ENCODE assay signal across 8 cellular contexts in genomic region chrX:12790878-12791252, GRCh38. TPM values are rescaled to one million over a fixed set of nuclear protein-coding genes. Genes with fewer than 3 reads are reported as not detected.
A peak's percentile ranks its signal among the peaks of the same experiment; 100 is the strongest.
DNase-seq lines count a peak whose midpoint lies in the region; ATAC-seq, FAIRE-seq and TF ChIP-seq lines count a peak whose summit lies in the region.

No MANE protein-coding gene starts in this region.

- TF ChIP-seq POLR2A in lower leg skin (IDR thresholded peaks at IDR 0.05) (no peak), uterus (IDR thresholded peaks at IDR 0.05) (no peak), H54 (IDR thresholded peaks at IDR 0.05; ENCODE audit: low read depth, low read length) (no peak)

- peaks cover 34% of the 10 kb centered on the region for H3K4me1 Mint-ChIP-seq in activated CD4-positive, alpha-beta T cell treated with anti-CD3 and anti-CD28 coated beads, Interleukin-2, amount 10 ng/mL, durations not matched to agents 24 days and 14 days

- DNase-seq in activated CD4-positive, alpha-beta T cell treated with anti-CD3 and anti-CD28 coated beads, Interleukin-2, amount 10 ng/mL, durations not matched to agents 24 days and 14 days = no peak
- DNase-seq in activated CD4-positive, alpha-beta T cell treated with anti-CD3 and anti-CD28 coated beads for 1 hour = no peak
- DNase-seq in ascending aorta (ENCODE audit: low spot score in 2 of 2) (no peak), lower leg skin (ENCODE audit: low spot score in 2 of 2) (peak in 1 of 2 donors; percentile 86), uterus (no peak), H54 (ENCODE audit: insufficient read length, low spot score) (no peak), NCI-H1092 (lab: John Stamatoyannopoulos, UW) (no peak)

- FAIRE-seq in H54 (lab: Jason Lieb, UNC) = no peak

- H3K4me1 ChIP-seq in ascending aorta (no peaks in the 10 kb centered on the region), uterus (no peaks in the 10 kb centered on the region)

- H3K4me3 ChIP-seq in ascending aorta (peak overlapping the region; percentile 57 to 87), lower leg skin (ENCODE audit: low read depth, poor library complexity, severe bottlenecking) (peak overlapping the region; percentile 68), uterus (peak overlapping the region; percentile 55 to 69)

- H3K27ac ChIP-seq in ascending aorta = peak overlapping the region in 1 of 2 donors; percentile 53
- H3K27ac ChIP-seq in uterus = peak overlapping the region; percentile 54 to 76

- H3K27me3 ChIP-seq in ascending aorta (no peaks in the 10 kb centered on the region), uterus (no peaks in the 10 kb centered on the region)

- peaks cover 12% of the 10 kb centered on the region for H3K27me3 Mint-ChIP-seq in activated CD4-positive, alpha-beta T cell treated with anti-CD3 and anti-CD28 coated beads, Interleukin-2, amount 10 ng/mL, durations not matched to agents 24 days and 14 days

- peaks cover 25% of the 10 kb centered on the region for H3K36me3 Mint-ChIP-seq in activated CD4-positive, alpha-beta T cell treated with anti-CD3 and anti-CD28 coated beads, Interleukin-2, amount 10 ng/mL, durations not matched to agents 24 days and 14 days (ENCODE audit: low read depth)

- intact Hi-C loops in activated CD4-positive, alpha-beta T cell treated with anti-CD3 and anti-CD28 coated beads, Interleukin-2, amount 10 ng/mL, durations not matched to agents 24 days and 14 days (cut with micrococcal nuclease) = loop anchor here (1.0 to 10.0 kb wide), 3 partner anchors 20 to 1236 kb away; partner anchors contain the start of gene GEMIN8
- intact Hi-C loops in ascending aorta (cut with DNase I) = no loop called here
- intact Hi-C loops in lower leg skin (cut with DNase I; ENCODE audit: low total_unique reads) = no loop called here
- intact Hi-C loops in uterus (cut with DNase I; ENCODE audit: low total_unique reads) = no loop called here

- TF ChIP-seq CTCF in ascending aorta (IDR thresholded peaks at IDR 0.05) = no peak
- no peak for TF ChIP-seq CTCF in lower leg skin (IDR thresholded peaks at IDR 0.05)
- no peak for TF ChIP-seq CTCF in uterus (IDR thresholded peaks at IDR 0.05)

- H3K36me3 ChIP-seq in ascending aorta (no peaks in the 10 kb centered on the region), uterus (no peaks in the 10 kb centered on the region)

- peak overlapping the region; percentile 84 for H3K27ac Mint-ChIP-seq in activated CD4-positive, alpha-beta T cell treated with anti-CD3 and anti-CD28 coated beads, Interleukin-2, amount 10 ng/mL, durations not matched to agents 24 days and 14 days

- no peaks in the 10 kb centered on the region for H3K9me3 Mint-ChIP-seq in activated CD4-positive, alpha-beta T cell treated with anti-CD3 and anti-CD28 coated beads, Interleukin-2, amount 10 ng/mL, durations not matched to agents 24 days and 14 days

- peak overlapping the region; percentile 86 for H3K4me3 Mint-ChIP-seq in activated CD4-positive, alpha-beta T cell treated with anti-CD3 and anti-CD28 coated beads, Interleukin-2, amount 10 ng/mL, durations not matched to agents 24 days and 14 days

- H3K9me3 ChIP-seq in ascending aorta = no peaks in the 10 kb centered on the region
- no peaks in the 10 kb centered on the region for H3K9me3 ChIP-seq in uterus

- 2 to 31% methylated on average over 12 to 21 of the region's 21 CpGs for WGBS in lower leg skin, 2 donors

- ATAC-seq in HG03354 (IDR thresholded peaks at IDR 0.05; ENCODE audit: poor library complexity, severe bottlenecking, unreplicated experiment) = peak; percentile 23

RNA-seq across cellular contexts. Expression of gene PRPS2, which starts 0.3 kb away (rescaled TPM):
- 111 and 115 TPM in 2 replicates for total RNA-seq in activated CD4-positive, alpha-beta T cell treated with anti-CD3 and anti-CD28 coated beads, Interleukin-2, amount 10 ng/mL, durations not matched to agents 24 days and 14 days
- total RNA-seq in ascending aorta (46.2 TPM), lower leg skin (100 to 1,000 TPM in 2 of 4 donors, 10 to 100 TPM in 2; 49.5 to 113 (median 97.9) TPM), uterus (10 to 100 TPM; 12.8 to 67.9 (median 32.4) TPM)
